1 cellular context compared by ENCODE assay signal in the genomic region with DNA sequence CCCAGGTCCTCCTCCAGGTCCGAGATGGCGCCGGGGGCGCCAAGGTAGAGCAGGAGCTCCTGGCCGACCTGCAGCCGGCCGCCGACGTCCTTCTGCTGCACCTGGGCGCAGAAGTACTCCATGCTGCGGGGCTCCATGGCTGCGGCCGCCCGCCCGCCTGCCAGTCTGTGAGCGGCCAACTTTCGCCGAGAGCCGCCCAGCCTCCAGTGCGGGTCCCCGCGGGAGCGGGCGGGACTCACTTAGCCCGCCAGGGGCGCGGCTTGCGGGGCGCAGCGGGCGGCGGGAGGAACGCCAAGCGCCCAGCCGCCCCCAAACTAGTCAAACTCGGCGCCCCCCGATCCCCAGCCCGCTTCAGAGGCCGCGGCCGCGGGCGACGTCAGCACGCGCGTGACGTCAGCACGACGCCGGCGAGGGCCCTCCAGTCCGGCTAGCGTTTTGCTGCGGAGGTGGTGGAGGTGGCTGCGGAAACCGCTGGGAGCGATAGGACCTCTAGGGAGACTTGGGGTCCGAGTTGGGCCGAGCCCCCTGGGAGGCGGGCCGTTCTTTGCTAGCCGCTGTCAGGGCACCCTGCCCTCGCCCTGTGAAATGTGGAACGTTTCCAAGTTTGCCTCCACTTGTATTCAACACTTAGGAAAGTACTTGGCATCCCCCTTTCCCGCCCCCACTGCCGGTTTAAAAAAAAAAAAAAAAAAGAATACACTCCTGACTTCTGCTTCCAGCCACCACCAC.
TF ChIP-seq lines count a peak whose summit lies in the region.

TSS of gene CLASP2 (minus strand) at position 389 of the 729 bp plus-strand sequence. CDS start at position 137, 252 bp downstream.

TF ChIP-seq in HepG2, 621 proteins besides CTCF, POLR2A, EP300 and RAD21 (continued from another document and continues in another):
- TF ChIP-seq ZNF318 (CRISPR knock-in tag; IDR thresholded peaks at IDR 0.05) (no peak), TBP (CRISPR knock-in tag; IDR thresholded peaks at IDR 0.05) (no peak), BCL6 (CRISPR knock-in tag; IDR thresholded peaks at IDR 0.05) (no peak), MBD4 (IDR thresholded peaks at IDR 0.05; ENCODE audit: borderline replicate concordance, low read length) (no peak), FLYWCH1 (CRISPR knock-in tag; IDR thresholded peaks at IDR 0.05) (no peak), ZNF367 (CRISPR knock-in tag; IDR thresholded peaks at IDR 0.05; ENCODE audit: borderline replicate concordance) (no peak), AHR (CRISPR knock-in tag; IDR thresholded peaks at IDR 0.05) (no peak), GPN1 (CRISPR knock-in tag; IDR thresholded peaks at IDR 0.05; ENCODE audit: borderline replicate concordance) (0 out of 2 replicates have a peak, but pooled peaks have one; percentile 28), ZSCAN30 (CRISPR knock-in tag; IDR thresholded peaks at IDR 0.05) (no peak), SALL2 (CRISPR knock-in tag; IDR thresholded peaks at IDR 0.05) (peak; percentile 48; the same call in 1 of the 2 replicates), PHB2 (IDR thresholded peaks at IDR 0.05; ENCODE audit: partially characterized antibody) (no peak), ZNF225 (CRISPR knock-in tag; IDR thresholded peaks at IDR 0.05) (no peak), MIER3 (CRISPR knock-in tag; IDR thresholded peaks at IDR 0.05; ENCODE audit: borderline replicate concordance) (no peak), PHF5A (CRISPR knock-in tag; IDR thresholded peaks at IDR 0.05; ENCODE audit: low read depth, unreplicated experiment) (peak; percentile 34), FOXO1 (CRISPR knock-in tag; IDR thresholded peaks at IDR 0.05) (no peak; the same call in 1 of the 2 replicates), SYNCRIP (IDR thresholded peaks at IDR 0.05; ENCODE audit: insufficient read depth, low read depth, low read length) (no peak), ZNF33A (CRISPR knock-in tag; IDR thresholded peaks at IDR 0.05; ENCODE audit: borderline replicate concordance) (no peak), NFE2L1 (CRISPR knock-in tag; IDR thresholded peaks at IDR 0.05; ENCODE audit: borderline replicate concordance) (no peak; the same call in 1 of the 2 replicates), ATAD3A (CRISPR knock-in tag; IDR thresholded peaks at IDR 0.05) (no peak), ZBTB49 (CRISPR knock-in tag; IDR thresholded peaks at IDR 0.05; ENCODE audit: borderline replicate concordance) (no peak), JUN (CRISPR knock-in tag; IDR thresholded peaks at IDR 0.05) (no peak), ZNF451 (CRISPR knock-in tag; IDR thresholded peaks at IDR 0.05) (no peak), ZNF552 (CRISPR knock-in tag; IDR thresholded peaks at IDR 0.05; ENCODE audit: borderline replicate concordance) (peak; percentile 78), RBM39 (IDR thresholded peaks at IDR 0.05; ENCODE audit: low read depth, low read length, poor library complexity, severe bottlenecking) (no peak), SNRNP70 (IDR thresholded peaks at IDR 0.05; ENCODE audit: low read depth, low read length) (no peak), ZNF691 (CRISPR knock-in tag; IDR thresholded peaks at IDR 0.05; ENCODE audit: borderline replicate concordance, low read depth) (peak; percentile 65; the same call in 1 of the 2 replicates), CHCHD3 (CRISPR knock-in tag; IDR thresholded peaks at IDR 0.05) (peak; percentile 48; the same call in 1 of the 2 replicates), TRIM24 (CRISPR knock-in tag; IDR thresholded peaks at IDR 0.05) (no peak), KAT7 (CRISPR knock-in tag; IDR thresholded peaks at IDR 0.05; ENCODE audit: borderline replicate concordance) (no peak; the same call in 1 of the 2 replicates), ZNF17 (CRISPR knock-in tag; IDR thresholded peaks at IDR 0.05) (no peak), HOXA5 (CRISPR knock-in tag; IDR thresholded peaks at IDR 0.05) (no peak; the same call in 1 of the 2 replicates), THYN1 (CRISPR knock-in tag; IDR thresholded peaks at IDR 0.05; ENCODE audit: borderline replicate concordance, low read depth) (no peak), MAFF (IDR thresholded peaks at IDR 0.05; ENCODE audit: low read depth, low read length) (no peak), GTF2F1 (IDR thresholded peaks at IDR 0.05; ENCODE audit: low read length) (no peak)
- TF ChIP-seq, protein P1, sequence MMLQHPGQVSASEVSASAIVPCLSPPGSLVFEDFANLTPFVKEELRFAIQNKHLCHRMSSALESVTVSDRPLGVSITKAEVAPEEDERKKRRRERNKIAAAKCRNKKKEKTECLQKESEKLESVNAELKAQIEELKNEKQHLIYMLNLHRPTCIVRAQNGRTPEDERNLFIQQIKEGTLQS (CRISPR knock-in tag; IDR thresholded peaks at IDR 0.05) = no peak; the same call in 1 of the 2 replicates
- TF ChIP-seq, protein P2, sequence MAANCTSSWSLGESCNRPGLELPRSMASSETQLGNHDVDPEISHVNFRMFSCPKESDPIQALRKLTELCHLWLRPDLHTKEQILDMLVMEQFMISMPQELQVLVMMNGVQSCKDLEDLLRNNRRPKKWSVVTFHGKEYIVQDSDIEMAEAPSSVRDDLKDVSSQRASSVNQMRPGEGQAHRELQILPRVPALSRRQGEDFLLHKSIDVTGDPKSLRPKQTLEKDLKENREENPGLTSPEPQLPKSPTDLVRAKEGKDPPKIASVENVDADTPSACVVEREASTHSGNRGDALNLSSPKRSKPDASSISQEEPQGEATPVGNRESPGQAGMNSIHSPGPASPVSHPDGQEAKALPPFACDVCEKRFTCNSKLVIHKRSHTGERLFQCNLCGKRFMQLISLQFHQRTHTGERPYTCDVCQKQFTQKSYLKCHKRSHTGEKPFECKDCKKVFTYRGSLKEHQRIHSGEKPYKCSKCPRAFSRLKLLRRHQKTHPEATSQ (CRISPR knock-in tag; IDR thresholded peaks at IDR 0.05; ENCODE audit: borderline replicate concordance) = no peak
- TF ChIP-seq, protein P3, sequence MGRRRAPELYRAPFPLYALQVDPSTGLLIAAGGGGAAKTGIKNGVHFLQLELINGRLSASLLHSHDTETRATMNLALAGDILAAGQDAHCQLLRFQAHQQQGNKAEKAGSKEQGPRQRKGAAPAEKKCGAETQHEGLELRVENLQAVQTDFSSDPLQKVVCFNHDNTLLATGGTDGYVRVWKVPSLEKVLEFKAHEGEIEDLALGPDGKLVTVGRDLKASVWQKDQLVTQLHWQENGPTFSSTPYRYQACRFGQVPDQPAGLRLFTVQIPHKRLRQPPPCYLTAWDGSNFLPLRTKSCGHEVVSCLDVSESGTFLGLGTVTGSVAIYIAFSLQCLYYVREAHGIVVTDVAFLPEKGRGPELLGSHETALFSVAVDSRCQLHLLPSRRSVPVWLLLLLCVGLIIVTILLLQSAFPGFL (CRISPR knock-in tag; IDR thresholded peaks at IDR 0.05) = no peak
- TF ChIP-seq, protein P4, sequence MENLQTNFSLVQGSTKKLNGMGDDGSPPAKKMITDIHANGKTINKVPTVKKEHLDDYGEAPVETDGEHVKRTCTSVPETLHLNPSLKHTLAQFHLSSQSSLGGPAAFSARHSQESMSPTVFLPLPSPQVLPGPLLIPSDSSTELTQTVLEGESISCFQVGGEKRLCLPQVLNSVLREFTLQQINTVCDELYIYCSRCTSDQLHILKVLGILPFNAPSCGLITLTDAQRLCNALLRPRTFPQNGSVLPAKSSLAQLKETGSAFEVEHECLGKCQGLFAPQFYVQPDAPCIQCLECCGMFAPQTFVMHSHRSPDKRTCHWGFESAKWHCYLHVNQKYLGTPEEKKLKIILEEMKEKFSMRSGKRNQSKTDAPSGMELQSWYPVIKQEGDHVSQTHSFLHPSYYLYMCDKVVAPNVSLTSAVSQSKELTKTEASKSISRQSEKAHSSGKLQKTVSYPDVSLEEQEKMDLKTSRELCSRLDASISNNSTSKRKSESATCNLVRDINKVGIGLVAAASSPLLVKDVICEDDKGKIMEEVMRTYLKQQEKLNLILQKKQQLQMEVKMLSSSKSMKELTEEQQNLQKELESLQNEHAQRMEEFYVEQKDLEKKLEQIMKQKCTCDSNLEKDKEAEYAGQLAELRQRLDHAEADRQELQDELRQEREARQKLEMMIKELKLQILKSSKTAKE (CRISPR knock-in tag; IDR thresholded peaks at IDR 0.05; ENCODE audit: borderline replicate concordance) = peak; percentile 44; the same call in 1 of the 2 replicates
- TF ChIP-seq, protein P5, sequence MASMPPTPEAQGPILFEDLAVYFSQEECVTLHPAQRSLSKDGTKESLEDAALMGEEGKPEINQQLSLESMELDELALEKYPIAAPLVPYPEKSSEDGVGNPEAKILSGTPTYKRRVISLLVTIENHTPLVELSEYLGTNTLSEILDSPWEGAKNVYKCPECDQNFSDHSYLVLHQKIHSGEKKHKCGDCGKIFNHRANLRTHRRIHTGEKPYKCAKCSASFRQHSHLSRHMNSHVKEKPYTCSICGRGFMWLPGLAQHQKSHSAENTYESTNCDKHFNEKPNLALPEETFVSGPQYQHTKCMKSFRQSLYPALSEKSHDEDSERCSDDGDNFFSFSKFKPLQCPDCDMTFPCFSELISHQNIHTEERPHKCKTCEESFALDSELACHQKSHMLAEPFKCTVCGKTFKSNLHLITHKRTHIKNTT (CRISPR knock-in tag; IDR thresholded peaks at IDR 0.05) = no peak
- TF ChIP-seq, protein P6, sequence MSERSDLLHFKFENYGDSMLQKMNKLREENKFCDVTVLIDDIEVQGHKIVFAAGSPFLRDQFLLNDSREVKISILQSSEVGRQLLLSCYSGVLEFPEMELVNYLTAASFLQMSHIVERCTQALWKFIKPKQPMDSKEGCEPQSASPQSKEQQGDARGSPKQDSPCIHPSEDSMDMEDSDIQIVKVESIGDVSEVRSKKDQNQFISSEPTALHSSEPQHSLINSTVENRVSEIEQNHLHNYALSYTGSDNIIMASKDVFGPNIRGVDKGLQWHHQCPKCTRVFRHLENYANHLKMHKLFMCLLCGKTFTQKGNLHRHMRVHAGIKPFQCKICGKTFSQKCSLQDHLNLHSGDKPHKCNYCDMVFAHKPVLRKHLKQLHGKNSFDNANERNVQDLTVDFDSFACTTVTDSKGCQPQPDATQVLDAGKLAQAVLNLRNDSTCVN (CRISPR knock-in tag; IDR thresholded peaks at IDR 0.05; ENCODE audit: borderline replicate concordance) = no peak
